In genomic region chr3:87351913-87352312, GRCh38 we compare ENCODE assay signal across 30 cellular contexts.
DNase-seq lines count a peak whose midpoint lies in the region; ATAC-seq, FAIRE-seq and TF ChIP-seq lines count a peak whose summit lies in the region.
"Had no signal": no experiment of that assay in that cellular context is flagged by ENCODE, and none has a peak within 500 bp of the region (broad histone marks: within the 10 kb centered on the region; RNA-seq: fewer than 3 reads in every experiment).

No MANE protein-coding gene starts in this region.

- H3K27me3 ChIP-seq in pancreas: no peaks in the 10 kb centered on the region
- H3K27me3 ChIP-seq: BLaER1 treated with 17β-estradiol and CSF1 and Interleukin-3, amounts not matched to agents 10 nM and 100 nM; SJSA1 had no signal

- FAIRE-seq in pancreas (lab: Jason Lieb, UNC): no peak
- FAIRE-seq: A549, GM12892, GM19239, H1, HTR-8/SVneo, K562 had no signal

- H3K4me3 ChIP-seq in pancreas: no peak overlapping the region
- H3K4me3 ChIP-seq: A549; BLaER1 treated with 17β-estradiol and CSF1 and Interleukin-3, amounts not matched to agents 10 nM and 100 nM; K562; SJSA1 had no signal

- H3K27ac ChIP-seq in VCaP (peak overlapping the region; percentile 87), pancreas (peak overlapping the region in 2 of 4 donors; percentile 13 to 35)
- H3K27ac ChIP-seq: BLaER1 treated with 17β-estradiol and CSF1 and Interleukin-3, amounts not matched to agents 10 nM and 100 nM; SJSA1 had no signal

- H3K27me3 Mint-ChIP-seq in Calu3 (ENCODE audit: unreplicated experiment): no peaks in the 10 kb centered on the region
- H3K27me3 Mint-ChIP-seq in activated CD4-positive, alpha-beta T cell treated with anti-CD3 and anti-CD28 coated beads, Interleukin-2, amount 10 ng/mL, durations not matched to agents 7 days and 5 days: peaks cover 6% of the 10 kb centered on the region
- H3K27me3 Mint-ChIP-seq: CD4-positive, alpha-beta T cell had no signal

- ATAC-seq in pancreas (peak; percentile 75 to 91 (median 85)), left lobe of liver (no peak)
- ATAC-seq: A549, K562, Right ventricle myocardium inferior had no signal

- H3K9me3 ChIP-seq in pancreas: no peaks in the 10 kb centered on the region
- H3K9me3 ChIP-seq: A549, SJSA1 had no signal

- H3K27ac Mint-ChIP-seq in Calu3 (ENCODE audit: unreplicated experiment): peak overlapping the region; percentile 52
- H3K27ac Mint-ChIP-seq in activated CD4-positive, alpha-beta T cell treated with anti-CD3 and anti-CD28 coated beads, Interleukin-2, amount 10 ng/mL, durations not matched to agents 7 days and 5 days: no peak overlapping the region
- H3K27ac Mint-ChIP-seq: CD4-positive, alpha-beta T cell had no signal

- CTCF ChIA-PET in Calu3 (lab: Charles Lee): interaction anchor here (0.6 to 2.3 kb wide), 6 partner anchors 18 to 829 kb away, joined by 3 to 21 read pairs (median 6); no protein-coding TSS in a partner anchor
- CTCF ChIA-PET in activated CD4-positive, alpha-beta T cell treated with anti-CD3 and anti-CD28 coated beads, Interleukin-2, amount 10 ng/mL, durations not matched to agents 7 days and 5 days (lab: Charles Lee): interaction anchor here (0.6 to 1.4 kb wide), 3 partner anchors 11 to 751 kb away, joined by 3 to 4 read pairs (median 3); no protein-coding TSS in a partner anchor

- POLR2A ChIA-PET in activated CD4-positive, alpha-beta T cell treated with anti-CD3 and anti-CD28 coated beads, Interleukin-2, amount 10 ng/mL, durations not matched to agents 7 days and 5 days (lab: Charles Lee): no interaction called here

- 43 to 68% methylated on average over 1 of the region's 1 CpG for WGBS in pancreas, 2 donors

- no peaks in the 10 kb centered on the region for H3K36me3 ChIP-seq in pancreas
- H3K36me3 ChIP-seq: BLaER1 treated with 17β-estradiol and CSF1 and Interleukin-3, amounts not matched to agents 10 nM and 100 nM; SJSA1 had no signal

- H3K4me1 ChIP-seq in pancreas: peaks cover 15 to 25% (median 16%) of the 10 kb centered on the region in 3 donors
- H3K4me1 ChIP-seq: BLaER1 treated with 17β-estradiol and CSF1 and Interleukin-3, amounts not matched to agents 10 nM and 100 nM; SJSA1 had no signal

- DNase-seq in Calu3 (no peak), kidney tubule cell (ENCODE audit: low spot score) (peak; percentile 50), pancreas (no peak), left lobe of liver (ENCODE audit: low spot score) (no peak), A172 (ENCODE audit: low spot score) (no peak), mesenteric fat pad (ENCODE audit: low spot score) (no peak)
- DNase-seq in activated CD4-positive, alpha-beta T cell treated with anti-CD3 and anti-CD28 coated beads, Interleukin-2, amount 10 ng/mL, durations not matched to agents 7 days and 5 days: no peak
- DNase-seq: AML-193; CD4-positive, alpha-beta T cell; DMS79 treated with DMSO at 0.1 percent for 48 hours; GF-D8; HCEC 1CT; Kasumi-1; MV-4-11; NCI-H1105 treated with DMSO at 0.1 percent for 48 hours; NCI-H146; NCI-H1930; NCI-H2107; NCI-H524; NCI-H774 had no signal

- H3K36me3 Mint-ChIP-seq in Calu3 (ENCODE audit: insufficient read depth, unreplicated experiment): no peaks in the 10 kb centered on the region
- no peaks in the 10 kb centered on the region for H3K36me3 Mint-ChIP-seq in activated CD4-positive, alpha-beta T cell treated with anti-CD3 and anti-CD28 coated beads, Interleukin-2, amount 10 ng/mL, durations not matched to agents 7 days and 5 days (ENCODE audit: low read depth)

- H3K4me1 Mint-ChIP-seq in Calu3 (ENCODE audit: low read depth, unreplicated experiment): peaks cover 61% of the 10 kb centered on the region
- no peaks in the 10 kb centered on the region for H3K4me1 Mint-ChIP-seq in activated CD4-positive, alpha-beta T cell treated with anti-CD3 and anti-CD28 coated beads, Interleukin-2, amount 10 ng/mL, durations not matched to agents 7 days and 5 days

- H3K9me3 Mint-ChIP-seq in Calu3 (ENCODE audit: low read depth, unreplicated experiment): no peaks in the 10 kb centered on the region
- H3K9me3 Mint-ChIP-seq in activated CD4-positive, alpha-beta T cell treated with anti-CD3 and anti-CD28 coated beads, Interleukin-2, amount 10 ng/mL, durations not matched to agents 7 days and 5 days: no peaks in the 10 kb centered on the region
- H3K9me3 Mint-ChIP-seq: CD4-positive, alpha-beta T cell had no signal

- no peak for TF ChIP-seq CTCF in Calu3 (IDR thresholded peaks at IDR 0.05; ENCODE audit: unreplicated experiment)
- no peak for TF ChIP-seq CTCF in VCaP (conservative IDR thresholded peaks at IDR 0.05)
- no peak for TF ChIP-seq CTCF in pancreas (IDR thresholded peaks at IDR 0.05)

- intact Hi-C loops in Calu3 (cut with micrococcal nuclease; ENCODE audit: unreplicated experiment) (loop anchor here (5.0 kb wide), 1 partner anchor 380 kb away; no protein-coding TSS in a partner anchor), pancreas (cut with DNase I) (loop anchor here in 1 of 3 donors (10.0 kb wide), 1 partner anchor 143 kb away; no protein-coding TSS in a partner anchor)

- BruUV-seq in Calu3 (replicated peaks; lab: Mats Ljungman, UMichigan): no TSS peak

- H3K4me3 Mint-ChIP-seq in Calu3 (ENCODE audit: low read depth, unreplicated experiment): peak overlapping the region; percentile 19
- no peak overlapping the region for H3K4me3 Mint-ChIP-seq in activated CD4-positive, alpha-beta T cell treated with anti-CD3 and anti-CD28 coated beads, Interleukin-2, amount 10 ng/mL, durations not matched to agents 7 days and 5 days
- H3K4me3 Mint-ChIP-seq: CD4-positive, alpha-beta T cell had no signal
